In genomic region chr9:132670359-132670815, GRCh38 we compare ENCODE assay signal across 8 cellular contexts. TPM values are rescaled to one million over a fixed set of nuclear protein-coding genes. Genes with fewer than 3 reads are reported as not detected.
DNase-seq lines count a peak whose midpoint lies in the region; ATAC-seq lines count a peak whose summit lies in the region.

A gene with protein sequence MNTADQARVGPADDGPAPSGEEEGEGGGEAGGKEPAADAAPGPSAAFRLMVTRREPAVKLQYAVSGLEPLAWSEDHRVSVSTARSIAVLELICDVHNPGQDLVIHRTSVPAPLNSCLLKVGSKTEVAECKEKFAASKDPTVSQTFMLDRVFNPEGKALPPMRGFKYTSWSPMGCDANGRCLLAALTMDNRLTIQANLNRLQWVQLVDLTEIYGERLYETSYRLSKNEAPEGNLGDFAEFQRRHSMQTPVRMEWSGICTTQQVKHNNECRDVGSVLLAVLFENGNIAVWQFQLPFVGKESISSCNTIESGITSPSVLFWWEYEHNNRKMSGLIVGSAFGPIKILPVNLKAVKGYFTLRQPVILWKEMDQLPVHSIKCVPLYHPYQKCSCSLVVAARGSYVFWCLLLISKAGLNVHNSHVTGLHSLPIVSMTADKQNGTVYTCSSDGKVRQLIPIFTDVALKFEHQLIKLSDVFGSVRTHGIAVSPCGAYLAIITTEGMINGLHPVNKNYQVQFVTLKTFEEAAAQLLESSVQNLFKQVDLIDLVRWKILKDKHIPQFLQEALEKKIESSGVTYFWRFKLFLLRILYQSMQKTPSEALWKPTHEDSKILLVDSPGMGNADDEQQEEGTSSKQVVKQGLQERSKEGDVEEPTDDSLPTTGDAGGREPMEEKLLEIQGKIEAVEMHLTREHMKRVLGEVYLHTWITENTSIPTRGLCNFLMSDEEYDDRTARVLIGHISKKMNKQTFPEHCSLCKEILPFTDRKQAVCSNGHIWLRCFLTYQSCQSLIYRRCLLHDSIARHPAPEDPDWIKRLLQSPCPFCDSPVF (plus strand): TSS chr9:132670464. CDS start chr9:132670599, 135 bp downstream.

- ATAC-seq in GM19025 (IDR thresholded peaks at IDR 0.05; ENCODE audit: low read depth, unreplicated experiment) (peak; percentile 42), HG03196 (IDR thresholded peaks at IDR 0.05; ENCODE audit: unreplicated experiment) (peak; percentile 63)

- in situ Hi-C loops in endometrial microvascular endothelial cells (cut with HindIII; ENCODE audit: inconsistent ontology term, low pct_unique_long_range_greater_than_20kb, low sequenced_read_pairs), result no loop called here

- DNase-seq in AG08396 (ENCODE audit: low spot score) (peak; percentile 92), NCI-H82 treated with DMSO at 0.1 percent for 48 hours (lab: John Stamatoyannopoulos, UW; ENCODE audit: unreplicated experiment) (peak; percentile 18), middle frontal gyrus (ENCODE audit: extremely low spot score, low spot score) (peak; percentile 60)
- DNase-seq in activated CD8-positive, alpha-beta memory T cell treated with anti-CD3 and anti-CD28 coated beads for 48 hours (ENCODE audit: low read depth in 2 of 3, low spot score in 2 of 3), result peak in 2 of 3 experiments; percentile 67 to 76
- DNase-seq in stimulated activated CD8-positive, alpha-beta memory T cell treated with anti-CD3 and anti-CD28 coated beads, Interleukin-2, amount 100 ng/mL, for 48 hours (ENCODE audit: low read depth in 2 of 2), result peak; percentile 76 to 78

RNA-seq across cellular contexts. Expression of the gene that starts here (rescaled TPM):
- total RNA-seq in endometrial microvascular endothelial cells (ENCODE audit: inconsistent ontology term), result 16.3 TPM

Comparison
In these comparisons a context has a peak if more than half of its experiments do, and no peak if none do; other contexts are left out.
1. Peak in every context shown above with its lines: DNase-seq and ATAC-seq.
2. DNase-seq: peak in every context shown above with its lines; median percentile 92 in AG08396; 77 in stimulated activated CD8-positive, alpha-beta memory T cell treated with anti-CD3 and anti-CD28 coated beads, Interleukin-2, amount 100 ng/mL, for 48 hours; 72 in activated CD8-positive, alpha-beta memory T cell treated with anti-CD3 and anti-CD28 coated beads for 48 hours; 60 in middle frontal gyrus; 18 in NCI-H82 treated with DMSO at 0.1 percent for 48 hours.